20 cellular contexts compared by ENCODE assay signal in genomic region chr10:60531006-60531405, GRCh38.
"Had no signal": no experiment of that assay in that cellular context is flagged by ENCODE, and none has a peak within 500 bp of the region (broad histone marks: within the 10 kb centered on the region; RNA-seq: fewer than 3 reads in every experiment).

No MANE protein-coding gene starts in this region.

- ATAC-seq: HepG2 had no signal

- DNase-seq: IMR-90, Karpas-422, KG1, MG63, NCI-H1092, NCI-H1105 treated with DMSO at 0.1 percent for 48 hours, NCI-H1417 treated with DMSO at 0.1 percent for 48 hours, NCI-H1694, NCI-H187 treated with DMSO at 0.1 percent for 48 hours, NCI-H2171 treated with DMSO at 0.1 percent for 48 hours, NCI-H345, NCI-H446 treated with DMSO at 0.1 percent for 48 hours, NCI-H510A treated with DMSO at 0.1 percent for 48 hours, NCI-H526, Right ventricle myocardium superior, RPMI8226, SIG-M5 had no signal

- H3K4me1 ChIP-seq: SJSA1 had no signal

- H3K27ac ChIP-seq: SJSA1, SK-N-MC had no signal

- H3K36me3 ChIP-seq: MG63, SJSA1 had no signal

- H3K4me3 ChIP-seq: MG63, SJSA1, SK-N-MC had no signal

- H3K27me3 ChIP-seq: MG63, SJSA1 had no signal

- H3K9me3 ChIP-seq: MG63, SJSA1 had no signal
